In genomic region chr11:134261626-134262488, GRCh38 we compare ENCODE assay signal across 8 cellular contexts. TPM values are rescaled to one million over a fixed set of nuclear protein-coding genes. Genes with fewer than 3 reads are reported as not detected.
DNase-seq lines count a peak whose midpoint lies in the region; ATAC-seq and TF ChIP-seq lines count a peak whose summit lies in the region.

No MANE protein-coding gene starts in this region.

- TF ChIP-seq CTCF in LNCAP (IDR thresholded peaks at IDR 0.05) (peak; percentile 79), left lung (IDR thresholded peaks at IDR 0.05) (peak; percentile 22 to 39), coronary artery (IDR thresholded peaks at IDR 0.05) (no peak)

- peaks cover 0 to 84% of the 10 kb centered on the region in 2 donors for H3K36me3 ChIP-seq in left lung

- ATAC-seq in Right ventricle myocardium inferior (peak; percentile 19), left lung (no peak), HG02588 (IDR thresholded peaks at IDR 0.05; ENCODE audit: unreplicated experiment) (no peak)

- no peak for DNase-seq in Right ventricle myocardium inferior (ENCODE audit: missing footprints)
- DNase-seq in cardiac septum (ENCODE audit: low spot score) = no peak
- peak; percentile 39 to 42 for DNase-seq in activated T-cell treated with anti-CD3 and anti-CD28 coated beads, Interleukin-2, amount 50 U/mL, for 48 hours
- no peak for DNase-seq in left lung
- no peak for DNase-seq in coronary artery (ENCODE audit: low spot score)
- no peak for DNase-seq in SW480 (ENCODE audit: low spot score)

- H3K27me3 ChIP-seq in left lung = no peaks in the 10 kb centered on the region

- H3K4me3 ChIP-seq in left lung (no peak overlapping the region), coronary artery (no peak overlapping the region)

- H3K4me1 ChIP-seq in left lung = peaks cover 8 to 9% of the 10 kb centered on the region in 2 donors

- no peaks in the 10 kb centered on the region for H3K9me3 ChIP-seq in left lung

- no peak overlapping the region for H3K27ac ChIP-seq in left lung
- H3K27ac ChIP-seq in coronary artery = no peak overlapping the region

- intact Hi-C loops in Right ventricle myocardium inferior (cut with DNase I) = no loop called here
- intact Hi-C loops in cardiac septum (cut with DNase I) = loop anchor here (5.0 kb wide), 1 partner anchor 50 kb away; no protein-coding TSS in a partner anchor
- intact Hi-C loops in left lung (cut with DNase I) = no loop called here

RNA-seq across cellular contexts. Expression of gene ACAD8, which starts 8.5 kb away (rescaled TPM):
- total RNA-seq in Right ventricle myocardium inferior = 36.1 TPM
- 33.9 TPM for total RNA-seq in cardiac septum
- total RNA-seq in left lung = 10 to 100 TPM; 31.5 to 48.8 TPM

RNA-seq across cellular contexts. Expression of gene THYN1, which starts 8.7 kb away (rescaled TPM):
- total RNA-seq in Right ventricle myocardium inferior (36.8 TPM), cardiac septum (32.9 TPM), left lung (10 to 100 TPM; 32.5 to 34.7 TPM)

RNA-seq across cellular contexts. Expression of gene GLB1L3, which starts 14.3 kb away (rescaled TPM):
- total RNA-seq in Right ventricle myocardium inferior (not detected), cardiac septum (not detected), left lung (under 1 TPM; 0.12 to 0.29 TPM)

RNA-seq across cellular contexts. Expression of gene VPS26B, which starts 37.4 kb away (rescaled TPM):
- 39.5 TPM for total RNA-seq in Right ventricle myocardium inferior
- 39.5 TPM for total RNA-seq in cardiac septum
- total RNA-seq in left lung = 10 to 100 TPM; 42.5 to 45.2 TPM

RNA-seq across cellular contexts. Expression of gene NCAPD3, which starts 38.1 kb away (rescaled TPM):
- total RNA-seq in Right ventricle myocardium inferior (12.3 TPM), cardiac septum (17.5 TPM), left lung (10 to 100 TPM; 16.4 to 24.4 TPM)

Comparison
In these comparisons a context has a peak if more than half of its experiments do, and no peak if none do; other contexts are left out.
1. DNase-seq: peak in activated T-cell treated with anti-CD3 and anti-CD28 coated beads, Interleukin-2, amount 50 U/mL, for 48 hours (2 of 2); none in Right ventricle myocardium inferior (single experiment), cardiac septum (single experiment), left lung (0 of 2), coronary artery (single experiment) and SW480 (single experiment).